21 cellular contexts compared by ENCODE assay signal in the genomic region with DNA sequence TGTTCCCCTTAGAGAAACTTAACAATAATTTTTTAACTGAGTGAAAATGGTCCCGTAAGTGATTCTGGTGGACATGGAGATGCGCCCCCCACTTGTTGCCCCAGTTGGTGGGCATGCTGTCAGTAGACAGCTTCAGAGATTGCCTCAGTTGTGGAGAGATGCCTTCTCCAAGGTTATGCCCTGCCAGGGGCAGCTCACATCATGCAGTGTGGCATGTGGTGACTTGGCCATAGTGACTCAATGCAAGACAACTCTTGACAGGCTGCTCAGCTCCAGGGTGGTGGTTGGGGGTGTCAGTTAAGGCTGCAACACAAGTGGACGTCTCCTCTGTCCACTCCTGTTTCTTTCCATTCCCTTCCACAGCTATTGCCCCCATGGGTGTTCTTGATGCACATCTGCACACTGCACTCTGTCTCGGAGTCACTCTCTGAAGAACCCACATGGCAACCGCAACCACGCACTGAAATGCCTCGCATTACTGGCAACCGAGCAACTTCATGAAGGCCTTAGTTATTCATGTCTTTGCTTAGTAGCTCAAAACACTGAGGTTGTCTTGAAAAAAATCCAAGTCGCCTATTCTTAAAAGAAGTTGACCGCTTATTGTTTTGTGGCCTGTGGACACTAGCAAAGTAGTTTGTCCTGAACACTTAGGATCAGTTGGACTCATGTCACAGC. TPM values are rescaled to one million over a fixed set of nuclear protein-coding genes. Genes with fewer than 3 reads are reported as not detected.
DNase-seq lines count a peak whose midpoint lies in the region; ATAC-seq, FAIRE-seq and TF ChIP-seq lines count a peak whose summit lies in the region.
"Had no signal": no experiment of that assay in that cellular context is flagged by ENCODE, and none has a peak within 500 bp of the region (broad histone marks: within the 10 kb centered on the region; RNA-seq: fewer than 3 reads in every experiment).

No MANE protein-coding gene starts in this region.

- peak; percentile 22 for DNase-seq in GM23248
- peak; percentile 51 for DNase-seq in astrocyte (ENCODE audit: low read depth)
- DNase-seq in esophagus muscularis mucosa (ENCODE audit: extremely low spot score), result peak; percentile 80
- peak; percentile 81 for DNase-seq in retina
- no peak for DNase-seq in PC-9
- no peak for DNase-seq in colonic mucosa
- no peak for DNase-seq in activated naive CD8-positive, alpha-beta T cell treated with anti-CD3 and anti-CD28 coated beads, Interleukin-2, amount 50 U/mL, for 24 hours
- no peak for DNase-seq in stimulated activated CD4-positive, alpha-beta T cell treated with anti-CD3 and anti-CD28 coated beads, Interleukin-4, amount 100 ng/mL, for 24 hours
- DNase-seq: Calu3; CD8-positive, alpha-beta memory T cell; DMS153; Karpas-422; MG63; NCI-H1417 treated with DMSO at 0.1 percent for 48 hours; NCI-H1930; NCI-H510A; SHP77 treated with DMSO at 0.1 percent for 48 hours had no signal

- H3K27me3 ChIP-seq in GM23248 (replicated peaks; ENCODE audit: insufficient read depth) (no peaks in the 10 kb centered on the region), astrocyte (ENCODE audit: insufficient read depth, low read length) (no peaks in the 10 kb centered on the region), esophagus muscularis mucosa (no peaks in the 10 kb centered on the region), PC-9 (ENCODE audit: insufficient read depth, low read depth) (no peaks in the 10 kb centered on the region), colonic mucosa (no peaks in the 10 kb centered on the region)
- H3K27me3 ChIP-seq: MG63 had no signal

- H3K9me3 Mint-ChIP-seq in astrocyte (ENCODE audit: unreplicated experiment), result peaks cover 5% of the 10 kb centered on the region
- no peaks in the 10 kb centered on the region for H3K9me3 Mint-ChIP-seq in activated naive CD8-positive, alpha-beta T cell treated with anti-CD3 and anti-CD28 coated beads, Interleukin-2, amount 50 U/mL, for 24 hours
- H3K9me3 Mint-ChIP-seq: CD8-positive, alpha-beta memory T cell had no signal

- H3K36me3 ChIP-seq in GM23248 (ENCODE audit: low read depth), result no peaks in the 10 kb centered on the region
- no peaks in the 10 kb centered on the region for H3K36me3 ChIP-seq in astrocyte (ENCODE audit: insufficient read depth, low read length)
- no peaks in the 10 kb centered on the region for H3K36me3 ChIP-seq in esophagus muscularis mucosa
- no peaks in the 10 kb centered on the region for H3K36me3 ChIP-seq in PC-9 (ENCODE audit: low read depth)
- H3K36me3 ChIP-seq in colonic mucosa, result no peaks in the 10 kb centered on the region
- H3K36me3 ChIP-seq: MG63 had no signal

- H3K27me3 Mint-ChIP-seq in astrocyte (ENCODE audit: low read depth, unreplicated experiment), result no peaks in the 10 kb centered on the region
- no peaks in the 10 kb centered on the region for H3K27me3 Mint-ChIP-seq in activated naive CD8-positive, alpha-beta T cell treated with anti-CD3 and anti-CD28 coated beads, Interleukin-2, amount 50 U/mL, for 24 hours

- CTCF ChIA-PET in PC-9 (lab: Charles Lee), result no interaction called here

- H3F3A ChIP-seq in GM23248 (ENCODE audit: insufficient read depth) (peaks cover 8% of the 10 kb centered on the region; the same call in 1 of the 2 replicates), PC-9 (ENCODE audit: insufficient read depth, low read depth) (peaks cover 10% of the 10 kb centered on the region; the same call in 1 of the 2 replicates)

- H3K4me3 Mint-ChIP-seq in astrocyte (ENCODE audit: unreplicated experiment), result no peak overlapping the region
- H3K4me3 Mint-ChIP-seq in activated naive CD8-positive, alpha-beta T cell treated with anti-CD3 and anti-CD28 coated beads, Interleukin-2, amount 50 U/mL, for 24 hours, result no peak overlapping the region
- H3K4me3 Mint-ChIP-seq: CD8-positive, alpha-beta memory T cell had no signal

- H3K9ac ChIP-seq in GM23248, result no peak overlapping the region
- no peak overlapping the region for H3K9ac ChIP-seq in astrocyte (ENCODE audit: low read length)
- H3K9ac ChIP-seq in colonic mucosa (ENCODE audit: low read depth in 2 of 2, low read length in 2 of 2), result no peak overlapping the region

- TF ChIP-seq CTCF in astrocyte (IDR thresholded peaks at IDR 0.05; ENCODE audit: insufficient read depth, low read depth, low read length) (no peak), esophagus muscularis mucosa (IDR thresholded peaks at IDR 0.05) (no peak), PC-9 (conservative IDR thresholded peaks at IDR 0.05) (no peak), colonic mucosa (IDR thresholded peaks at IDR 0.05) (no peak)

- no peak for ATAC-seq in activated naive CD8-positive, alpha-beta T cell treated with anti-CD3 and anti-CD28 coated beads, Interleukin-2, amount 50 U/mL, for 24 hours

- H3K4me2 ChIP-seq in GM23248 (ENCODE audit: unreplicated experiment) (no peak overlapping the region), astrocyte (ENCODE audit: low read length) (no peak overlapping the region), PC-9 (no peak overlapping the region)

- in situ Hi-C loops in GM23248 (cut with MboI), result no loop called here

- POLR2A ChIA-PET in PC-9 (lab: Charles Lee; ENCODE audit: unreplicated experiment), result no interaction called here

- H3K79me2 ChIP-seq in GM23248 (ENCODE audit: insufficient read depth), result no peaks in the 10 kb centered on the region
- H3K79me2 ChIP-seq in astrocyte (ENCODE audit: insufficient read depth, low read length), result no peaks in the 10 kb centered on the region
- no peaks in the 10 kb centered on the region for H3K79me2 ChIP-seq in PC-9 (ENCODE audit: low read depth)

- H3K4me1 Mint-ChIP-seq in astrocyte (ENCODE audit: low read depth, unreplicated experiment), result peaks cover 18% of the 10 kb centered on the region
- H3K4me1 Mint-ChIP-seq in activated naive CD8-positive, alpha-beta T cell treated with anti-CD3 and anti-CD28 coated beads, Interleukin-2, amount 50 U/mL, for 24 hours, result no peaks in the 10 kb centered on the region
- H3K4me1 Mint-ChIP-seq: CD8-positive, alpha-beta memory T cell had no signal

- peaks cover 3% of the 10 kb centered on the region for H3K36me3 Mint-ChIP-seq in astrocyte (ENCODE audit: low read depth, unreplicated experiment)
- H3K36me3 Mint-ChIP-seq in activated naive CD8-positive, alpha-beta T cell treated with anti-CD3 and anti-CD28 coated beads, Interleukin-2, amount 50 U/mL, for 24 hours (ENCODE audit: low read depth), result no peaks in the 10 kb centered on the region
- H3K36me3 Mint-ChIP-seq: CD8-positive, alpha-beta memory T cell had no signal

- H3K4me1 ChIP-seq in GM23248 (ENCODE audit: insufficient read depth) (peaks cover 11% of the 10 kb centered on the region), astrocyte (ENCODE audit: insufficient read depth, low read length) (peaks cover 15% of the 10 kb centered on the region), esophagus muscularis mucosa (peaks cover 0 to 8% (median 6%) of the 10 kb centered on the region in 4 donors), PC-9 (replicated peaks; ENCODE audit: insufficient read depth) (peaks cover 26% of the 10 kb centered on the region), colonic mucosa (no peaks in the 10 kb centered on the region)

- no peak overlapping the region for H2AFZ ChIP-seq in GM23248
- H2AFZ ChIP-seq in astrocyte (ENCODE audit: low read depth, low read length), result no peak overlapping the region
- H2AFZ ChIP-seq in PC-9, result no peak overlapping the region

- TF ChIP-seq EP300 in esophagus muscularis mucosa (IDR thresholded peaks at IDR 0.05), result no peak

- H3K4me3 ChIP-seq in GM23248, result no peak overlapping the region
- no peak overlapping the region for H3K4me3 ChIP-seq in astrocyte (ENCODE audit: insufficient read depth, low read depth, low read length)
- no peak overlapping the region for H3K4me3 ChIP-seq in esophagus muscularis mucosa
- H3K4me3 ChIP-seq in PC-9, result no peak overlapping the region
- no peak overlapping the region for H3K4me3 ChIP-seq in colonic mucosa
- H3K4me3 ChIP-seq: MG63 had no signal

- TF ChIP-seq POLR2A in esophagus muscularis mucosa (IDR thresholded peaks at IDR 0.05; ENCODE audit: low read depth), result no peak

- no peaks in the 10 kb centered on the region for H4K20me1 ChIP-seq in GM23248 (ENCODE audit: insufficient read depth)
- no peaks in the 10 kb centered on the region for H4K20me1 ChIP-seq in astrocyte (ENCODE audit: insufficient read depth, low read length)
- no peaks in the 10 kb centered on the region for H4K20me1 ChIP-seq in PC-9 (ENCODE audit: insufficient read depth)

- no peak for FAIRE-seq in astrocyte (lab: Jason Lieb, UNC)
- FAIRE-seq: GM12891, H1 had no signal

- no peaks in the 10 kb centered on the region for H3K9me2 ChIP-seq in GM23248 (ENCODE audit: insufficient read depth)
- H3K9me2 ChIP-seq in PC-9 (ENCODE audit: insufficient read depth), result no peaks in the 10 kb centered on the region

- intact Hi-C loops in esophagus muscularis mucosa (cut with DNase I), result no loop called here
- intact Hi-C loops in PC-9 (cut with micrococcal nuclease; ENCODE audit: unreplicated experiment), result no loop called here
- intact Hi-C loops in colonic mucosa (cut with DNase I), result no loop called here

- no peak overlapping the region for H3K27ac Mint-ChIP-seq in astrocyte (ENCODE audit: unreplicated experiment)
- no peak overlapping the region for H3K27ac Mint-ChIP-seq in activated naive CD8-positive, alpha-beta T cell treated with anti-CD3 and anti-CD28 coated beads, Interleukin-2, amount 50 U/mL, for 24 hours
- H3K27ac Mint-ChIP-seq: CD8-positive, alpha-beta memory T cell had no signal

- H3K9me3 ChIP-seq in GM23248 (ENCODE audit: low read depth) (no peaks in the 10 kb centered on the region), astrocyte (ENCODE audit: insufficient read depth, low read depth, low read length) (peaks cover 6% of the 10 kb centered on the region), esophagus muscularis mucosa (no peaks in the 10 kb centered on the region), PC-9 (ENCODE audit: insufficient read depth, low read depth) (no peaks in the 10 kb centered on the region), colonic mucosa (no peaks in the 10 kb centered on the region)
- H3K9me3 ChIP-seq: MG63 had no signal

- H3K27ac ChIP-seq in GM23248 (no peak overlapping the region), astrocyte (ENCODE audit: low read depth, low read length) (no peak overlapping the region), esophagus muscularis mucosa (replicated peaks in 1 of 4) (no peak overlapping the region), PC-9 (no peak overlapping the region), colonic mucosa (no peak overlapping the region)
- H3K27ac ChIP-seq: C4-2B, RWPE1 had no signal

- BruUV-seq in PC-9 (replicated peaks; lab: Mats Ljungman, UMichigan), result no TSS peak

- WGBS in GM23248 (ENCODE audit: low coverage in 1 of 2, low lambda C conversion rate in 2 of 2, missing lambda C conversion rate in 2 of 2), 2 experiments, result 77 to 79% methylated on average over 10 of the region's 10 CpGs
- WGBS in esophagus muscularis mucosa, result 95% methylated on average over 10 of the region's 10 CpGs

RNA-seq across cellular contexts. Expression of a gene that starts 54.9 kb away (rescaled TPM):
- total RNA-seq in GM23248 (2014; rRNA removed; shearing (Covaris generic)), result 27.8 and 31.2 TPM in 2 replicates
- polyA plus RNA-seq in GM23248 (2016; fragmentation: Nextera tagmentation; extraction: Ambion mirVana), result 22.7 and 22.8 TPM in 2 replicates
- total RNA-seq in astrocyte, result 11.4 and 12.8 TPM in 2 replicates
- 10 to 100 TPM; 21.0 to 32.4 (median 27.6) TPM for total RNA-seq in esophagus muscularis mucosa
- 42.1 and 50.3 TPM in 2 replicates for total RNA-seq in PC-9 (2021)
- 10 to 100 TPM; 28.8 to 30.7 TPM for total RNA-seq in colonic mucosa

Comparison
In these comparisons a context has a peak if more than half of its experiments do, and no peak if none do; other contexts are left out.
1. DNase-seq: peak in GM23248 (single experiment), astrocyte (single experiment), esophagus muscularis mucosa (single experiment) and retina (single experiment); none in PC-9 (0 of 2), colonic mucosa (single experiment), activated naive CD8-positive, alpha-beta T cell treated with anti-CD3 and anti-CD28 coated beads, Interleukin-2, amount 50 U/mL, for 24 hours (single experiment) and stimulated activated CD4-positive, alpha-beta T cell treated with anti-CD3 and anti-CD28 coated beads, Interleukin-4, amount 100 ng/mL, for 24 hours (single experiment).